8 cellular contexts compared by ENCODE assay signal in the genomic region with DNA sequence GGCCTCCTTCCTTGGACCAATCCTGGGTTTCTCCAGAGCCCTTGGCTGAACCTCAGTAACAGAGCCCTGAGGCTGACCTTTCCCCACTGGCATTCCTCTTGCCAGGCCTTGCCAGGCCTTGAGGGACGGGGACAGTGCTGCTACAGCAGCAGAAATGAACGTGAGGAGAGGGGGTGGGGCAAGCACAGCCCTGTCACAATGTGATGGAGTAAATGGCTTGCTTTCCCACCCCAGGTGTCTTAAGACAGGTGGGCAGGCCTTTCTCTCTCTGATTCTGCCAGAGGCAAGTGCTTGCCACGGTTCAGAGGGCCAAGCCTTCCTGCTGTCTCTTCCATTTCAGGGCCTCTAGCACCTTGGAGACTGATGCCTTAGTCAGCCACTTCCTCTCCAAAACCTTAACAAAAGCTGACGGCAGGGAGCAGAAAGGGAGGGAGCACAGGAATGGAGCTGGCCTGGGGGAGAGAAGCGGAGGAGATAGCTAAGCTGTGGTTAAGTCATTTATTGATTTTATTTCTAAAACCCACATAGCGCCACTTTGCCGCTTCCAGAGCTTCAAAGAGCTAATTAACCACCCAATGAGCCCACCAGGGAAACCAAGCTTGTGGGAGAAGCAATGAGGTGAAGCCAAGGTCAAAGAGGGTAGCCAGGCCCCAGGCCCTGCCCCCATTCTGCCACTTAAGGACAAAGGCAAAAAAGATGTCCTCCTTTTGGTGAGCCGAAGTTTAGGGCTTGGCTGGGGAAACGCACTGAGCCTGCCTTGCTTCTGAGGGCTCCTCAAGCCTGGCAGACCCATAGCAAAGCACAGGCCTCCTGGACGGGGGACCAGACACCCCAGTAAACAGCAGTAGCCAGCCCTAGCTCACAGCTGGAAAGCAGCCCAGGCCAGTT. TPM values are rescaled to one million over a fixed set of nuclear protein-coding genes. Genes with fewer than 3 reads are reported as not detected.
A peak's percentile ranks its signal among the peaks of the same experiment; 100 is the strongest.
DNase-seq lines count a peak whose midpoint lies in the region; ATAC-seq and TF ChIP-seq lines count a peak whose summit lies in the region.

No MANE protein-coding gene starts in this region.

- H3K18ac ChIP-seq in mesenchymal stem cell (ENCODE audit: low read depth in 1 of 2, low read length in 2 of 2) = peak overlapping the region in 1 of 2 experiments; percentile 42

- peaks cover 58% of the 10 kb centered on the region for H3K4me1 ChIP-seq in mesenchymal stem cell (ENCODE audit: control insufficient read depth, insufficient read depth, low read depth, low read length)
- peaks cover 55% of the 10 kb centered on the region for H3K4me1 ChIP-seq in vagina

- WGBS in mesenchymal stem cell = 66% methylated on average over 6 of the region's 10 CpGs

- no peak overlapping the region for H3K4me3 ChIP-seq in mesenchymal stem cell (ENCODE audit: insufficient read depth in 1 of 2, low read depth in 1 of 2, low read length in 2 of 2)
- H3K4me3 ChIP-seq in vagina = no peak overlapping the region

- no peak overlapping the region for H4K8ac ChIP-seq in mesenchymal stem cell (ENCODE audit: low read length)

- peak overlapping the region in 1 of 2 experiments; percentile 26 for H3K14ac ChIP-seq in mesenchymal stem cell (ENCODE audit: low read length in 2 of 2)

- no peak overlapping the region for H4K91ac ChIP-seq in mesenchymal stem cell (ENCODE audit: low read length)

- peak; percentile 29 for DNase-seq in GDM1 (lab: John Stamatoyannopoulos, UW)
- DNase-seq in NCI-H2227 treated with DMSO at 0.1 percent for 48 hours (lab: John Stamatoyannopoulos, UW) = peak; percentile 90
- DNase-seq in cerebellar cortex (ENCODE audit: low spot score) = peak; percentile 53
- DNase-seq in mesenchymal stem cell = peak; percentile 49
- no peak for DNase-seq in vagina (ENCODE audit: extremely low spot score in 2 of 2)
- DNase-seq in NCI-H2029 (lab: John Stamatoyannopoulos, UW) = no peak
- DNase-seq in GOT3 (lab: John Stamatoyannopoulos, UW) = no peak

- H2AK5ac ChIP-seq in mesenchymal stem cell (ENCODE audit: low read length, severe bottlenecking) = peak overlapping the region; percentile 80

- no peak for TF ChIP-seq CTCF in vagina (IDR thresholded peaks at IDR 0.05)

- H2AFZ ChIP-seq in mesenchymal stem cell (ENCODE audit: low read depth, low read length) = no peak overlapping the region

- peaks cover 12% of the 10 kb centered on the region for H3K79me1 ChIP-seq in mesenchymal stem cell (replicated peaks; ENCODE audit: low read length, poor library complexity, severe bottlenecking)

- no peaks in the 10 kb centered on the region for H3K9me3 ChIP-seq in mesenchymal stem cell (ENCODE audit: control insufficient read depth, low read length)
- H3K9me3 ChIP-seq in vagina = no peaks in the 10 kb centered on the region

- H3K27me3 ChIP-seq in mesenchymal stem cell (ENCODE audit: control insufficient read depth in 1 of 2, insufficient read depth in 1 of 2, low read length in 2 of 2) = no peaks in the 10 kb centered on the region
- H3K27me3 ChIP-seq in vagina = no peaks in the 10 kb centered on the region

- H3K27ac ChIP-seq in mesenchymal stem cell (ENCODE audit: low read length, poor library complexity, severe bottlenecking) (peak overlapping the region; percentile 93), vagina (peak overlapping the region; percentile 60)

- H3K23ac ChIP-seq in mesenchymal stem cell (ENCODE audit: low read length in 2 of 2) = no peak overlapping the region

- H2BK120ac ChIP-seq in mesenchymal stem cell (ENCODE audit: low read depth, low read length) = no peak overlapping the region

- intact Hi-C loops in vagina (cut with DNase I) = no loop called here

- H3K36me3 ChIP-seq in mesenchymal stem cell (ENCODE audit: control insufficient read depth in 1 of 2, insufficient read depth in 2 of 2, low read depth in 1 of 2, low read length in 2 of 2) (peaks cover 54 to 71% of the 10 kb centered on the region in 2 experiments), vagina (peaks cover 3 to 63% of the 10 kb centered on the region in 2 donors)

- ATAC-seq in HG03139 (IDR thresholded peaks at IDR 0.05; ENCODE audit: unreplicated experiment) = no peak

- H3K9ac ChIP-seq in mesenchymal stem cell (ENCODE audit: low read length) = peak overlapping the region; percentile 19

- no peak overlapping the region for H2BK5ac ChIP-seq in mesenchymal stem cell (ENCODE audit: low read depth, low read length, poor library complexity, severe bottlenecking)

- TF ChIP-seq POLR2A in vagina (IDR thresholded peaks at IDR 0.05) = no peak

- H3K4ac ChIP-seq in mesenchymal stem cell (ENCODE audit: low read depth in 1 of 2, low read length in 2 of 2) = no peak overlapping the region

- peak overlapping the region; percentile 29 for H3K4me2 ChIP-seq in mesenchymal stem cell (ENCODE audit: low read length, poor library complexity, severe bottlenecking)

- no peak overlapping the region for H2BK15ac ChIP-seq in mesenchymal stem cell (ENCODE audit: low read depth, poor library complexity, severe bottlenecking)

- no peak overlapping the region for H2BK12ac ChIP-seq in mesenchymal stem cell (ENCODE audit: low read length in 2 of 2)

RNA-seq across cellular contexts. Expression of a gene that starts 3.4 kb away (rescaled TPM):
- polyA plus RNA-seq in mesenchymal stem cell (2013, experiment 1 of 2) = 0.18 TPM
- polyA plus RNA-seq in mesenchymal stem cell (2013, experiment 2 of 2) = 0.21 TPM
- 0.98 TPM for total RNA-seq in vagina

RNA-seq across cellular contexts. Expression of a gene that starts 15.2 kb away (rescaled TPM):
- polyA plus RNA-seq in mesenchymal stem cell (2013, experiment 1 of 2) = 124 TPM
- polyA plus RNA-seq in mesenchymal stem cell (2013, experiment 2 of 2) = 118 TPM
- total RNA-seq in vagina = 278 TPM

RNA-seq across cellular contexts. Expression of a gene that starts 19.2 kb away (rescaled TPM):
- polyA plus RNA-seq in mesenchymal stem cell (2013, experiment 1 of 2) = 0.70 TPM
- 1.0 TPM for polyA plus RNA-seq in mesenchymal stem cell (2013, experiment 2 of 2)
- 27.5 TPM for total RNA-seq in vagina

RNA-seq across cellular contexts. Expression of a gene that starts 39.9 kb away (rescaled TPM):
- polyA plus RNA-seq in mesenchymal stem cell (2013, experiment 1 of 2) = 12.3 TPM
- 13.7 TPM for polyA plus RNA-seq in mesenchymal stem cell (2013, experiment 2 of 2)
- 20.6 TPM for total RNA-seq in vagina

RNA-seq across cellular contexts. Expression of a gene that starts 40.2 kb away (rescaled TPM):
- 0.06 TPM for polyA plus RNA-seq in mesenchymal stem cell (2013, experiment 1 of 2)
- 0.15 TPM for polyA plus RNA-seq in mesenchymal stem cell (2013, experiment 2 of 2)
- total RNA-seq in vagina = 16.9 TPM

Comparison
In these comparisons a context has a peak if more than half of its experiments do, and no peak if none do; other contexts are left out.
1. DNase-seq: peak in GDM1 (single experiment), NCI-H2227 treated with DMSO at 0.1 percent for 48 hours (single experiment), cerebellar cortex (single experiment) and mesenchymal stem cell (single experiment); none in vagina (0 of 2), NCI-H2029 (single experiment) and GOT3 (single experiment).